In the genomic region with DNA sequence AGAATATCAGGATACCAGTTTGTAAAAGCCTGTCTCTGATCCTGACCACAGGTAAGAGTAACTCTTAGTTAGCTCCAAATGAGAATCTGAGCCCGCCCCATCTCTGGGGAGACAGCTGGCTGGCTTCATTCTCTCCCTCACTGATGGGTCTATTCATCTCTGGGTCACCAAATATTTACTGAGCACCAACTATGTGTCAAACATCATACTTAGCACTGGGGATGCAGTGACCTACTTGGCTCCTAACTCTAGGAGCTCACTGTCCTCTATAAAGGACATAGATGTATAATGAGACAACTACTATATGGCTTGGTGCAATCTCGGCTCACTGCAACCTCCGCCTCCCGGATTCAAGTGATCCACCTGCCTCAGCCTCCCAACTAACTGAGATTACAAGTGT, we compare ENCODE assay signal across 2 cellular contexts.
TF ChIP-seq lines count a peak whose summit lies in the region.

No MANE protein-coding gene starts in this region.

TF ChIP-seq in HepG2, 621 proteins besides CTCF, POLR2A, EP300 and RAD21:
- TF ChIP-seq TBX3 (IDR thresholded peaks at IDR 0.05; ENCODE audit: borderline replicate concordance) (no peak), EED (CRISPR knock-in tag; IDR thresholded peaks at IDR 0.05) (no peak), ZNF331 (CRISPR knock-in tag; IDR thresholded peaks at IDR 0.05) (no peak), ZNF205 (CRISPR knock-in tag; IDR thresholded peaks at IDR 0.05) (peak; percentile 59; the same call in 1 of the 2 replicates), HOXA3 (CRISPR knock-in tag; IDR thresholded peaks at IDR 0.05) (no peak), CCAR2 (optimal IDR thresholded peaks at IDR 0.05; ENCODE audit: low read depth, low read length) (no peak)
- TF ChIP-seq, protein P1, sequence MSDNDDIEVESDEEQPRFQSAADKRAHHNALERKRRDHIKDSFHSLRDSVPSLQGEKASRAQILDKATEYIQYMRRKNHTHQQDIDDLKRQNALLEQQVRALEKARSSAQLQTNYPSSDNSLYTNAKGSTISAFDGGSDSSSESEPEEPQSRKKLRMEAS (IDR thresholded peaks at IDR 0.05): no peak

TF ChIP-seq in IMR-90, 13 proteins besides CTCF, POLR2A, EP300 and RAD21:
- TF ChIP-seq, protein P2, sequence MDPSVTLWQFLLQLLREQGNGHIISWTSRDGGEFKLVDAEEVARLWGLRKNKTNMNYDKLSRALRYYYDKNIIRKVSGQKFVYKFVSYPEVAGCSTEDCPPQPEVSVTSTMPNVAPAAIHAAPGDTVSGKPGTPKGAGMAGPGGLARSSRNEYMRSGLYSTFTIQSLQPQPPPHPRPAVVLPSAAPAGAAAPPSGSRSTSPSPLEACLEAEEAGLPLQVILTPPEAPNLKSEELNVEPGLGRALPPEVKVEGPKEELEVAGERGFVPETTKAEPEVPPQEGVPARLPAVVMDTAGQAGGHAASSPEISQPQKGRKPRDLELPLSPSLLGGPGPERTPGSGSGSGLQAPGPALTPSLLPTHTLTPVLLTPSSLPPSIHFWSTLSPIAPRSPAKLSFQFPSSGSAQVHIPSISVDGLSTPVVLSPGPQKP (IDR thresholded peaks at IDR 0.05; ENCODE audit: borderline replicate concordance, low read depth, low read length): no peak
- TF ChIP-seq MAFK (IDR thresholded peaks at IDR 0.05; ENCODE audit: low read depth, low read length) (no peak), CHD1 (IDR thresholded peaks at IDR 0.05; ENCODE audit: low read depth, low read length) (no peak), USF2 (IDR thresholded peaks at IDR 0.05; ENCODE audit: low read depth, low read length) (no peak), FOS (IDR thresholded peaks at IDR 0.05; ENCODE audit: low read depth, low read length) (no peak), RCOR1 (IDR thresholded peaks at IDR 0.05; ENCODE audit: insufficient replicate concordance, low read length) (no peak), MAZ (IDR thresholded peaks at IDR 0.05; ENCODE audit: borderline replicate concordance, low read depth, low read length) (no peak), RFX5 (IDR thresholded peaks at IDR 0.05; ENCODE audit: low read depth, low read length) (no peak), CEBPB (IDR thresholded peaks at IDR 0.05; ENCODE audit: low read depth, low read length) (no peak), BHLHE40 (IDR thresholded peaks at IDR 0.05; ENCODE audit: low read depth, low read length) (no peak), NFE2L2 (IDR thresholded peaks at IDR 0.05; ENCODE audit: low read depth, low read length) (no peak), SMC3 (IDR thresholded peaks at IDR 0.05; ENCODE audit: low read depth, low read length) (no peak)
